8 cellular contexts compared by ENCODE assay signal in genomic region chr7:97845622-97846203, GRCh38. TPM values are rescaled to one million over a fixed set of nuclear protein-coding genes. Genes with fewer than 3 reads are reported as not detected.
DNase-seq lines count a peak whose midpoint lies in the region; ATAC-seq, FAIRE-seq and TF ChIP-seq lines count a peak whose summit lies in the region.

No MANE protein-coding gene starts in this region.

- TF ChIP-seq EP300 in HepG2 (IDR thresholded peaks at IDR 0.05; ENCODE audit: low read depth in 2 of 2, low read length in 2 of 2) (no peak), HepG2 (CRISPR knock-in tag; IDR thresholded peaks at IDR 0.05; ENCODE audit: borderline replicate concordance) (no peak)

- no peaks in the 10 kb centered on the region for H3K36me3 ChIP-seq in Loucy (ENCODE audit: insufficient read depth, low read length)
- H3K36me3 ChIP-seq in HepG2 (replicated peaks in 1 of 2; ENCODE audit: control insufficient read depth in 1 of 2, insufficient read depth in 2 of 2, low read length in 2 of 2) = no peaks in the 10 kb centered on the region

- H3K27me3 ChIP-seq in Loucy (ENCODE audit: insufficient read depth, low read length, poor library complexity, severe bottlenecking) (no peaks in the 10 kb centered on the region), HepG2 (ENCODE audit: control insufficient read depth in 1 of 2, insufficient read depth in 2 of 2, low read length in 2 of 2) (no peaks in the 10 kb centered on the region)

- no peaks in the 10 kb centered on the region for H3K9me2 ChIP-seq in Loucy (replicated peaks; ENCODE audit: low read depth, low read length)

- H3K79me2 ChIP-seq in Loucy (ENCODE audit: insufficient read depth, low read length) (no peaks in the 10 kb centered on the region), HepG2 (ENCODE audit: insufficient read depth, low read length) (no peaks in the 10 kb centered on the region)

- H3K27me3 Mint-ChIP-seq in activated CD8-positive, alpha-beta T cell treated with anti-CD3 and anti-CD28 coated beads for 36 hours = no peaks in the 10 kb centered on the region
- peaks cover 0 to 8% (median 2%) of the 10 kb centered on the region in 5 donors for H3K27me3 Mint-ChIP-seq in naive thymus-derived CD8-positive, alpha-beta T cell

- TF ChIP-seq CTCF in 22Rv1 (IDR thresholded peaks at IDR 0.05) (peak; percentile 75), Loucy (conservative IDR thresholded peaks at IDR 0.05; ENCODE audit: low read length) (peak; percentile 65), HepG2 (CRISPR knock-in tag; IDR thresholded peaks at IDR 0.05) (peak; percentile 37; the same call in 1 of the 2 replicates)
- TF ChIP-seq CTCF in activated CD8-positive, alpha-beta T cell treated with anti-CD3 and anti-CD28 coated beads for 36 hours (IDR thresholded peaks at IDR 0.05) = peak; percentile 61

- H3K9me3 Mint-ChIP-seq in activated CD8-positive, alpha-beta T cell treated with anti-CD3 and anti-CD28 coated beads for 36 hours = no peaks in the 10 kb centered on the region
- no peaks in the 10 kb centered on the region for H3K9me3 Mint-ChIP-seq in naive thymus-derived CD8-positive, alpha-beta T cell

- peak; percentile 5 for DNase-seq in Daoy (ENCODE audit: low read depth)
- peak; percentile 39 for DNase-seq in activated CD8-positive, alpha-beta T cell treated with anti-CD3 and anti-CD28 coated beads for 36 hours
- DNase-seq in HepG2 (ENCODE audit: low spot score) = peak; percentile 9
- no peak for DNase-seq in stimulated activated naive CD4-positive, alpha-beta T cell (lab: John Stamatoyannopoulos, UW)
- no peak for DNase-seq in sciatic nerve (ENCODE audit: low spot score)
- no peak for DNase-seq in naive thymus-derived CD8-positive, alpha-beta T cell

- H3F3A ChIP-seq in Loucy (ENCODE audit: low read depth) = no peaks in the 10 kb centered on the region

- TF ChIP-seq POLR2A in HepG2 (IDR thresholded peaks at IDR 0.05; ENCODE audit: insufficient read depth in 1 of 2, low read depth in 2 of 2, low read length in 2 of 2) = no peak

- H3K4me3 ChIP-seq in Loucy (ENCODE audit: low read length, poor library complexity, severe bottlenecking) = no peak overlapping the region
- no peak overlapping the region for H3K4me3 ChIP-seq in HepG2 (replicated peaks in 1 of 3; ENCODE audit: insufficient read depth in 1 of 3, low read depth in 2 of 3, low read length in 3 of 3)

- CTCF ChIA-PET in activated CD8-positive, alpha-beta T cell treated with anti-CD3 and anti-CD28 coated beads for 36 hours (lab: Charles Lee) = interaction anchor here (0.8 to 2.4 kb wide), 9 partner anchors 9 to 741 kb away, joined by 3 to 17 read pairs (median 6); no protein-coding TSS in a partner anchor
- CTCF ChIA-PET in HepG2 (lab: Yijun Ruan, JAX; ENCODE audit: low intra/inter-chr PET ratio, low total read pairs) = interaction anchor here (0.9 to 2.4 kb wide), 4 partner anchors 10 to 741 kb away, joined by 3 to 8 read pairs (median 4); no protein-coding TSS in a partner anchor

- no peak overlapping the region for H3K4me3 Mint-ChIP-seq in activated CD8-positive, alpha-beta T cell treated with anti-CD3 and anti-CD28 coated beads for 36 hours
- no peak overlapping the region for H3K4me3 Mint-ChIP-seq in naive thymus-derived CD8-positive, alpha-beta T cell

- H3K36me3 Mint-ChIP-seq in activated CD8-positive, alpha-beta T cell treated with anti-CD3 and anti-CD28 coated beads for 36 hours (ENCODE audit: low read depth) = peaks cover 5% of the 10 kb centered on the region
- H3K36me3 Mint-ChIP-seq in naive thymus-derived CD8-positive, alpha-beta T cell = peaks cover 0 to 8% (median 4%) of the 10 kb centered on the region in 3 donors

- BruUV-seq in HepG2 (replicated peaks; lab: Mats Ljungman, UMichigan) = no TSS peak

- no peaks in the 10 kb centered on the region for H3K4me1 ChIP-seq in Loucy (ENCODE audit: insufficient read depth, low read length, poor library complexity, severe bottlenecking)
- H3K4me1 ChIP-seq in HepG2 (ENCODE audit: insufficient read depth, low read length) = peaks cover 7% of the 10 kb centered on the region; the same call in 1 of the 2 replicates

- ATAC-seq in activated CD8-positive, alpha-beta T cell treated with anti-CD3 and anti-CD28 coated beads for 36 hours = no peak
- no peak for ATAC-seq in HepG2
- no peak for ATAC-seq in sciatic nerve
- no peak for ATAC-seq in naive thymus-derived CD8-positive, alpha-beta T cell

- no peak for TF ChIP-seq RAD21 in HepG2 (CRISPR knock-in tag; IDR thresholded peaks at IDR 0.05)

- in situ Hi-C loops in HepG2 (cut with HindIII; ENCODE audit: extremely low pct_ligation_motif_present, low pct_unique_long_range_greater_than_20kb) = loop anchor here (10.0 to 25.0 kb wide), 2 partner anchors 731 to 1933 kb away; partner anchors contain the start of gene SDHAF3

- no peak overlapping the region for H3K9ac ChIP-seq in Loucy (ENCODE audit: low read depth, low read length, poor library complexity, severe bottlenecking)
- H3K9ac ChIP-seq in HepG2 (ENCODE audit: insufficient read depth, low read depth, low read length) = no peak overlapping the region

- no peak overlapping the region for H3K4me2 ChIP-seq in Loucy (ENCODE audit: low read depth, low read length, poor library complexity, severe bottlenecking)
- H3K4me2 ChIP-seq in HepG2 (ENCODE audit: low read depth, low read length) = no peak overlapping the region

- no peak overlapping the region for H3K27ac Mint-ChIP-seq in activated CD8-positive, alpha-beta T cell treated with anti-CD3 and anti-CD28 coated beads for 36 hours
- no peak overlapping the region for H3K27ac Mint-ChIP-seq in naive thymus-derived CD8-positive, alpha-beta T cell

- H3K9me3 ChIP-seq in Loucy (ENCODE audit: insufficient read depth, low read depth, low read length) (no peaks in the 10 kb centered on the region), HepG2 (ENCODE audit: low read length) (no peaks in the 10 kb centered on the region)

- POLR2A ChIA-PET in activated CD8-positive, alpha-beta T cell treated with anti-CD3 and anti-CD28 coated beads for 36 hours (lab: Charles Lee) = no interaction called here
- POLR2A ChIA-PET in HepG2 (lab: Yijun Ruan, JAX) = no interaction called here
- POLR2A ChIA-PET in naive thymus-derived CD8-positive, alpha-beta T cell (lab: Charles Lee) = no interaction called here

- H3K4me1 Mint-ChIP-seq in activated CD8-positive, alpha-beta T cell treated with anti-CD3 and anti-CD28 coated beads for 36 hours (ENCODE audit: low read depth) = no peaks in the 10 kb centered on the region
- H3K4me1 Mint-ChIP-seq in naive thymus-derived CD8-positive, alpha-beta T cell = no peaks in the 10 kb centered on the region

- H2AFZ ChIP-seq in Loucy (ENCODE audit: low read length) (peak overlapping the region; percentile 55; the same call in 1 of the 2 replicates), HepG2 (ENCODE audit: low read length) (no peak overlapping the region)

- H4K20me1 ChIP-seq in Loucy (ENCODE audit: insufficient read depth, low read length, poor library complexity, severe bottlenecking) = no peaks in the 10 kb centered on the region
- H4K20me1 ChIP-seq in HepG2 (ENCODE audit: insufficient read depth, low read length) = no peaks in the 10 kb centered on the region

- WGBS in HepG2 (ENCODE audit: low lambda C conversion rate) = 3% methylated on average over 2 of the region's 2 CpGs

- peak; percentile 18 for FAIRE-seq in HepG2 (lab: Jason Lieb, UNC)

- intact Hi-C loops in activated CD8-positive, alpha-beta T cell treated with anti-CD3 and anti-CD28 coated beads for 36 hours (cut with micrococcal nuclease) = no loop called here
- intact Hi-C loops in HepG2 (cut with micrococcal nuclease; ENCODE audit: unreplicated experiment) (loop anchor here (2.0 to 10.0 kb wide), 2 partner anchors 169 to 741 kb away; no protein-coding TSS in a partner anchor), sciatic nerve (cut with DNase I) (no loop called here)

- H3K27ac ChIP-seq in 22Rv1 = no peak overlapping the region
- no peak overlapping the region for H3K27ac ChIP-seq in HepG2 (ENCODE audit: extremely low read length, insufficient read depth, low read length)

TF ChIP-seq in HepG2, 621 proteins besides CTCF, POLR2A, EP300 and RAD21 (continues in another document):
- TF ChIP-seq KDM5B (CRISPR knock-in tag; IDR thresholded peaks at IDR 0.05; ENCODE audit: borderline replicate concordance) (no peak), BCL6 (CRISPR knock-in tag; IDR thresholded peaks at IDR 0.05) (no peak), NR1H2 (CRISPR knock-in tag; IDR thresholded peaks at IDR 0.05; ENCODE audit: borderline replicate concordance, low read depth) (no peak), ZBTB42 (CRISPR knock-in tag; IDR thresholded peaks at IDR 0.05) (no peak), CAMTA2 (CRISPR knock-in tag; IDR thresholded peaks at IDR 0.05; ENCODE audit: borderline replicate concordance) (no peak), RBM22 (optimal IDR thresholded peaks at IDR 0.05; ENCODE audit: low read length) (no peak)

RNA-seq across cellular contexts. Expression of gene ASNS, which starts 26.5 kb away (rescaled TPM):
- 30.8 and 33.3 TPM in 2 replicates for total RNA-seq in Daoy (2014; rRNA removed; shearing (Covaris generic))
- total RNA-seq in activated CD8-positive, alpha-beta T cell treated with anti-CD3 and anti-CD28 coated beads for 36 hours = 100 to 1,000 TPM; 226 to 229 TPM
- 55.0 and 81.9 TPM in 2 replicates for total RNA-seq in HepG2 (2016; rRNA removed; fragmentation: Illumina TruSeq; extraction: Trizol)
- total RNA-seq in HepG2 (2016; cell fraction: cytosol; rRNA removed; fragmentation: Illumina TruSeq; extraction: Trizol; ENCODE audit: low read depth) = 4.0 and 4.5 TPM in 2 replicates
- 52.7 and 82.1 TPM in 2 replicates for total RNA-seq in HepG2 (2016; cell fraction: insoluble cytoplasmic fraction; rRNA removed; fragmentation: Illumina TruSeq; extraction: Trizol)
- total RNA-seq in HepG2 (2016; cell fraction: membrane; rRNA removed; fragmentation: Illumina TruSeq; extraction: Trizol) = 8.8 and 12.5 TPM in 2 replicates
- total RNA-seq in HepG2 (2016; cell fraction: nucleus; rRNA removed; fragmentation: Illumina TruSeq; extraction: Trizol) = 30.4 and 40.7 TPM in 2 replicates
- polyA plus RNA-seq in HepG2 (2011; rRNA removed) = 74.8 and 75.1 TPM in 2 replicates
- 43.8 and 55.1 TPM in 2 replicates for polyA plus RNA-seq in HepG2 (2011; cell fraction: cytosol; rRNA removed)
- 148 and 171 TPM in 2 replicates for polyA plus RNA-seq in HepG2 (2011; cell fraction: nucleus; rRNA removed)
- 152 and 252 TPM in 2 replicates for polyA plus RNA-seq in HepG2 (2012)
- polyA plus RNA-seq in HepG2 (2016; cell fraction: cytosol; fragmentation: Illumina TruSeq; extraction: Trizol; ENCODE audit: low read depth) = 1.6 and 3.1 TPM in 2 replicates
- 84.7 and 95.8 TPM in 2 replicates for polyA plus RNA-seq in HepG2 (2016; cell fraction: insoluble cytoplasmic fraction; fragmentation: Illumina TruSeq; extraction: Trizol; ENCODE audit: low read depth)
- 7.6 and 7.9 TPM in 2 replicates for polyA plus RNA-seq in HepG2 (2016; cell fraction: membrane; fragmentation: Illumina TruSeq; extraction: Trizol; ENCODE audit: low read depth)
- polyA plus RNA-seq in HepG2 (2016; cell fraction: nucleus; fragmentation: Illumina TruSeq; extraction: Trizol; ENCODE audit: insufficient read depth, low read depth) = 58.4 and 65.6 TPM in 2 replicates
- 51.6 and 135 TPM in 2 replicates for polyA minus RNA-seq in HepG2 (2011; rRNA and poly(A)+ RNA removed; ENCODE audit: low replicate concordance)
- polyA minus RNA-seq in HepG2 (2011; cell fraction: cytosol; rRNA and poly(A)+ RNA removed) = 59.9 and 77.4 TPM in 2 replicates
- 95.3 and 105 TPM in 2 replicates for polyA minus RNA-seq in HepG2 (2011; cell fraction: nucleus; rRNA and poly(A)+ RNA removed)
- total RNA-seq in sciatic nerve = 15.2 TPM
- total RNA-seq in naive thymus-derived CD8-positive, alpha-beta T cell = 10 to 100 TPM; 32.4 to 36.9 TPM
- polyA plus RNA-seq in naive thymus-derived CD8-positive, alpha-beta T cell = 10 to 100 TPM; 18.0 to 26.7 (median 20.3) TPM

Comparison
In these comparisons a context has a peak if more than half of its experiments do, and no peak if none do; other contexts are left out.
1. DNase-seq: peak in Daoy (single experiment), activated CD8-positive, alpha-beta T cell treated with anti-CD3 and anti-CD28 coated beads for 36 hours (single experiment) and HepG2 (single experiment); none in stimulated activated naive CD4-positive, alpha-beta T cell (0 of 6), sciatic nerve (single experiment) and naive thymus-derived CD8-positive, alpha-beta T cell (0 of 10).
2. Peak in every context shown above with its lines, with median percentiles within 50 percentile points of each other: CTCF ChIP-seq.